In genomic region chr19:10653732-10654609, GRCh38 we compare ENCODE assay signal across 8 cellular contexts. TPM values are rescaled to one million over a fixed set of nuclear protein-coding genes. Genes with fewer than 3 reads are reported as not detected.
DNase-seq lines count a peak whose midpoint lies in the region; ATAC-seq and TF ChIP-seq lines count a peak whose summit lies in the region.

TSS of gene ILF3 (plus strand) at chr19:10654346. CDS start at chr19:10670606, 16,260 bp downstream.

- POLR2A ChIA-PET in RWPE1 (lab: Yijun Ruan, JAX; ENCODE audit: low non-redundant PET), result no interaction called here

- H3K4me3 Mint-ChIP-seq in activated T-helper 17 cell treated with anti-CD3 and anti-CD28 coated beads, Interleukin-2, amount 50 U/mL, for 72 hours, result peak within 1 kb of the TSS; percentile 99
- H3K4me3 Mint-ChIP-seq in naive B cell, result peak within 1 kb of the TSS; percentile 88 to 100 (median 96)
- peak within 1 kb of the TSS; percentile 94 for H3K4me3 Mint-ChIP-seq in stimulated activated memory B cell treated with anti-CD40 and anti-IgM and Interleukin-4, amounts not matched to agents 10 μg/mL and 1 μg/mL and 100 μg/mL, for 72 hours

- DNase-seq in Daoy (ENCODE audit: low read depth) (peak; percentile 100), GOT3 (lab: John Stamatoyannopoulos, UW) (peak; percentile 97), LNCaP clone FGC (ENCODE audit: low read depth) (peak; percentile 100), RWPE1 (ENCODE audit: low spot score) (peak; percentile 97), fibroblast of gingiva (ENCODE audit: low read depth) (peak; percentile 100), naive B cell (peak; percentile 100)

- ATAC-seq in activated T-helper 17 cell treated with anti-CD3 and anti-CD28 coated beads, Interleukin-2, amount 50 U/mL, for 72 hours (replicated peaks), result peak; percentile 84
- ATAC-seq in naive B cell (ENCODE audit: low read depth in 2 of 2), result peak; percentile 81 to 86
- ATAC-seq in stimulated activated memory B cell treated with anti-CD40 and anti-IgM and Interleukin-4, amounts not matched to agents 10 μg/mL and 1 μg/mL and 100 μg/mL, for 72 hours, result peak; percentile 91

- CTCF ChIA-PET in RWPE1 (lab: Yijun Ruan, JAX), result no interaction called here

- H3K4me3 ChIP-seq in LNCaP clone FGC (ENCODE audit: low read depth, low read length), result peak within 1 kb of the TSS; percentile 95

- H3K27me3 Mint-ChIP-seq in activated T-helper 17 cell treated with anti-CD3 and anti-CD28 coated beads, Interleukin-2, amount 50 U/mL, for 72 hours, result no peaks in the 10 kb centered on the region
- H3K27me3 Mint-ChIP-seq in naive B cell, result peaks cover 0 to 4% (median 0%) of the 10 kb centered on the region in 3 donors
- H3K27me3 Mint-ChIP-seq in stimulated activated memory B cell treated with anti-CD40 and anti-IgM and Interleukin-4, amounts not matched to agents 10 μg/mL and 1 μg/mL and 100 μg/mL, for 72 hours, result no peaks in the 10 kb centered on the region

- H3K9me3 Mint-ChIP-seq in activated T-helper 17 cell treated with anti-CD3 and anti-CD28 coated beads, Interleukin-2, amount 50 U/mL, for 72 hours, result no peaks in the 10 kb centered on the region
- H3K9me3 Mint-ChIP-seq in naive B cell, result peaks cover 0 to 3% (median 0%) of the 10 kb centered on the region in 7 donors
- H3K9me3 Mint-ChIP-seq in stimulated activated memory B cell treated with anti-CD40 and anti-IgM and Interleukin-4, amounts not matched to agents 10 μg/mL and 1 μg/mL and 100 μg/mL, for 72 hours, result no peaks in the 10 kb centered on the region

- H3K4me1 Mint-ChIP-seq in activated T-helper 17 cell treated with anti-CD3 and anti-CD28 coated beads, Interleukin-2, amount 50 U/mL, for 72 hours, result peaks cover 22% of the 10 kb centered on the region
- H3K4me1 Mint-ChIP-seq in naive B cell, result peaks cover 24 to 48% (median 38%) of the 10 kb centered on the region in 3 donors
- H3K4me1 Mint-ChIP-seq in stimulated activated memory B cell treated with anti-CD40 and anti-IgM and Interleukin-4, amounts not matched to agents 10 μg/mL and 1 μg/mL and 100 μg/mL, for 72 hours, result peaks cover 42% of the 10 kb centered on the region

- peak within 1 kb of the TSS; percentile 89 for H3K27ac ChIP-seq in RWPE1

- peak within 1 kb of the TSS; percentile 97 for H3K27ac Mint-ChIP-seq in activated T-helper 17 cell treated with anti-CD3 and anti-CD28 coated beads, Interleukin-2, amount 50 U/mL, for 72 hours
- peak within 1 kb of the TSS; percentile 99 to 100 (median 100) for H3K27ac Mint-ChIP-seq in naive B cell
- peak within 1 kb of the TSS; percentile 99 for H3K27ac Mint-ChIP-seq in stimulated activated memory B cell treated with anti-CD40 and anti-IgM and Interleukin-4, amounts not matched to agents 10 μg/mL and 1 μg/mL and 100 μg/mL, for 72 hours

- H3K36me3 Mint-ChIP-seq in activated T-helper 17 cell treated with anti-CD3 and anti-CD28 coated beads, Interleukin-2, amount 50 U/mL, for 72 hours (ENCODE audit: low read depth), result peaks cover 66% of the 10 kb centered on the region
- H3K36me3 Mint-ChIP-seq in naive B cell, result no peaks in the 10 kb centered on the region
- peaks cover 17% of the 10 kb centered on the region for H3K36me3 Mint-ChIP-seq in stimulated activated memory B cell treated with anti-CD40 and anti-IgM and Interleukin-4, amounts not matched to agents 10 μg/mL and 1 μg/mL and 100 μg/mL, for 72 hours

- no peak for TF ChIP-seq CTCF in LNCaP clone FGC (IDR thresholded peaks at IDR 0.05; ENCODE audit: control insufficient read depth, extremely low read depth, insufficient read depth)
- TF ChIP-seq CTCF in RWPE1 (conservative IDR thresholded peaks at IDR 0.05; ENCODE audit: low read depth), result no peak

RNA-seq across cellular contexts. Expression of gene ILF3, which starts in this region (rescaled TPM):
- total RNA-seq in Daoy (2014; rRNA removed; shearing (Covaris generic)), result 164 and 195 TPM in 2 replicates
- 100 to 1,000 TPM; 286 to 439 TPM for total RNA-seq in activated T-helper 17 cell treated with anti-CD3 and anti-CD28 coated beads, Interleukin-2, amount 50 U/mL, for 72 hours
- 10 to 100 TPM; 34.2 to 95.0 (median 71.6) TPM for polyA plus RNA-seq in naive B cell (ENCODE audit: low read depth in 6 of 6)

Comparison
In these comparisons a context has a peak if more than half of its experiments do, and no peak if none do; other contexts are left out.
1. Peak in every context shown above with its lines: DNase-seq, ATAC-seq, H3K4me3 ChIP-seq and H3K27ac ChIP-seq.